1 cellular context compared by ENCODE assay signal in genomic region chr6:82144007-82144851, GRCh38.
TF ChIP-seq lines count a peak whose summit lies in the region.

No MANE protein-coding gene starts in this region.

TF ChIP-seq in IMR-90, 13 proteins besides CTCF, POLR2A, EP300 and RAD21:
- TF ChIP-seq USF2 (IDR thresholded peaks at IDR 0.05; ENCODE audit: low read depth, low read length): no peak
- TF ChIP-seq CEBPB (IDR thresholded peaks at IDR 0.05; ENCODE audit: low read depth, low read length): no peak
- TF ChIP-seq, protein P1, sequence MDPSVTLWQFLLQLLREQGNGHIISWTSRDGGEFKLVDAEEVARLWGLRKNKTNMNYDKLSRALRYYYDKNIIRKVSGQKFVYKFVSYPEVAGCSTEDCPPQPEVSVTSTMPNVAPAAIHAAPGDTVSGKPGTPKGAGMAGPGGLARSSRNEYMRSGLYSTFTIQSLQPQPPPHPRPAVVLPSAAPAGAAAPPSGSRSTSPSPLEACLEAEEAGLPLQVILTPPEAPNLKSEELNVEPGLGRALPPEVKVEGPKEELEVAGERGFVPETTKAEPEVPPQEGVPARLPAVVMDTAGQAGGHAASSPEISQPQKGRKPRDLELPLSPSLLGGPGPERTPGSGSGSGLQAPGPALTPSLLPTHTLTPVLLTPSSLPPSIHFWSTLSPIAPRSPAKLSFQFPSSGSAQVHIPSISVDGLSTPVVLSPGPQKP (IDR thresholded peaks at IDR 0.05; ENCODE audit: borderline replicate concordance, low read depth, low read length): no peak
- peak; percentile 13 for TF ChIP-seq RCOR1 (IDR thresholded peaks at IDR 0.05; ENCODE audit: insufficient replicate concordance, low read length)
- no peak for TF ChIP-seq CHD1 (IDR thresholded peaks at IDR 0.05; ENCODE audit: low read depth, low read length)
- peak; percentile 21; the same call in 1 of the 2 replicates for TF ChIP-seq MAZ (IDR thresholded peaks at IDR 0.05; ENCODE audit: borderline replicate concordance, low read depth, low read length)
- 0 out of 2 replicates have a peak, but pooled peaks have one; percentile 4 for TF ChIP-seq NFE2L2 (IDR thresholded peaks at IDR 0.05; ENCODE audit: low read depth, low read length)
- peak; percentile 99 for TF ChIP-seq FOS (IDR thresholded peaks at IDR 0.05; ENCODE audit: low read depth, low read length)
- no peak for TF ChIP-seq RFX5 (IDR thresholded peaks at IDR 0.05; ENCODE audit: low read depth, low read length)
- peak; percentile 55; the same call in 1 of the 2 replicates for TF ChIP-seq BHLHE40 (IDR thresholded peaks at IDR 0.05; ENCODE audit: low read depth, low read length)
- TF ChIP-seq MXI1 (IDR thresholded peaks at IDR 0.05; ENCODE audit: borderline replicate concordance, low read depth, low read length): no peak; the same call in 1 of the 2 replicates
- TF ChIP-seq MAFK (IDR thresholded peaks at IDR 0.05; ENCODE audit: low read depth, low read length): no peak; the same call in 1 of the 2 replicates
